16 cellular contexts compared by ENCODE assay signal in the genomic region with DNA sequence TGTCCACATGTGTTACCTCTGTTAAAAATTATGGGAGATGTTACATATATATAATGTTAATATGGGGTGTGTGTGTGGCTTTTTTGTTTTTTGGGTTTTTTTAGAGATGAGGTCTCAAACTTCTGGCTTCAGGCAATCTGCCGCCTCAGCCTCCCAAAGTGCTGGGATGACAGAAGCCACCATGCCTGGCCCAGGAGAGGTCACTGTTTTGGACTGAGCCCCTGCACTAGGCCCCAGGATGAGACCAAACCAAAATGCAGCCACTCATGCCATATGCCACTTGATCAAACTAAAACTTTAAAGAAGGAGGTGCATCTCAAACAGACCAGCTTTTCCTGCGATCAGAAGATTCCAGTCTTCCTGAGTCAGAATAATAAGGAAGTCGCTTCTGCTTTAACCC. TPM values are rescaled to one million over a fixed set of nuclear protein-coding genes. Genes with fewer than 3 reads are reported as not detected.
DNase-seq lines count a peak whose midpoint lies in the region; ATAC-seq and TF ChIP-seq lines count a peak whose summit lies in the region.
"Had no signal": no experiment of that assay in that cellular context is flagged by ENCODE, and none has a peak within 500 bp of the region (broad histone marks: within the 10 kb centered on the region; RNA-seq: fewer than 3 reads in every experiment).

No MANE protein-coding gene starts in this region.

- intact Hi-C loops in CD4-positive, alpha-beta T cell (cut with DNase I, micrococcal nuclease), result loop anchor here in 1 of 2 experiments (10.0 kb wide), 1 partner anchor 902 kb away; no protein-coding TSS in a partner anchor
- intact Hi-C loops in thyroid gland (cut with DNase I), result no loop called here

- no peak overlapping the region for H3K4me3 ChIP-seq in CD4-positive, CD25-positive, alpha-beta regulatory T cell (ENCODE audit: low read depth, low read length)
- no peak overlapping the region for H3K4me3 ChIP-seq in thyroid gland (replicated peaks in 1 of 3)
- H3K4me3 ChIP-seq: GM23338 had no signal

- TF ChIP-seq CTCF in CD4-positive, alpha-beta T cell (IDR thresholded peaks at IDR 0.05), result no peak
- TF ChIP-seq CTCF in brain (conservative IDR thresholded peaks at IDR 0.05), result no peak
- no peak for TF ChIP-seq CTCF in nephron progenitor cell (IDR thresholded peaks at IDR 0.05)
- TF ChIP-seq CTCF in foreskin keratinocyte (conservative IDR thresholded peaks at IDR 0.05), result no peak
- TF ChIP-seq CTCF in thyroid gland (IDR thresholded peaks at IDR 0.05), result no peak

- DNase-seq in CD4-positive, CD25-positive, alpha-beta regulatory T cell, result no peak
- no peak for DNase-seq in CD4-positive, alpha-beta T cell
- DNase-seq in nephron progenitor cell (no peak), GM19240 (ENCODE audit: insufficient read length, low spot score) (no peak), foreskin keratinocyte (no peak), thyroid gland (no peak)
- DNase-seq: BE2C, DMS 273 treated with DMSO at 0.1 percent for 48 hours, Karpas-422, NCI-H187 treated with DMSO at 0.1 percent for 48 hours, NCI-H2171, NCI-H446 treated with DMSO at 0.1 percent for 48 hours, NCI-H748 treated with DMSO at 0.1 percent for 48 hours, PC-9 had no signal

- peaks cover 31% of the 10 kb centered on the region for H3K36me3 Mint-ChIP-seq in CD4-positive, CD25-positive, alpha-beta regulatory T cell
- H3K36me3 Mint-ChIP-seq in CD4-positive, alpha-beta T cell (ENCODE audit: low read depth), result peaks cover 67% of the 10 kb centered on the region
- peaks cover 39% of the 10 kb centered on the region for H3K36me3 Mint-ChIP-seq in brain
- peaks cover 70% of the 10 kb centered on the region for H3K36me3 Mint-ChIP-seq in nephron progenitor cell (ENCODE audit: low read depth)

- no peak overlapping the region for H3K27ac Mint-ChIP-seq in CD4-positive, CD25-positive, alpha-beta regulatory T cell
- peak overlapping the region; percentile 25 for H3K27ac Mint-ChIP-seq in CD4-positive, alpha-beta T cell
- H3K27ac Mint-ChIP-seq in brain, result peak overlapping the region in 1 of 5 experiments; percentile 26
- no peak overlapping the region for H3K27ac Mint-ChIP-seq in nephron progenitor cell

- ATAC-seq in CD4-positive, CD25-positive, alpha-beta regulatory T cell (ENCODE audit: low read depth in 2 of 2), result no peak
- no peak for ATAC-seq in CD4-positive, alpha-beta T cell (ENCODE audit: poor library complexity)
- no peak for ATAC-seq in foreskin keratinocyte
- ATAC-seq: GM23338 had no signal

- H3K27ac ChIP-seq in CD4-positive, CD25-positive, alpha-beta regulatory T cell (ENCODE audit: insufficient read depth, low read length, poor library complexity, severe bottlenecking), result no peak overlapping the region
- no peak overlapping the region for H3K27ac ChIP-seq in CD4-positive, alpha-beta T cell (ENCODE audit: low read depth, low read length)
- H3K27ac ChIP-seq in foreskin keratinocyte (no peak overlapping the region), thyroid gland (no peak overlapping the region)
- H3K27ac ChIP-seq: PC-9 had no signal

- WGBS in thyroid gland, 2 donors, result 97 to 98% methylated on average over 3 of the region's 3 CpGs

- POLR2A ChIA-PET in CD4-positive, alpha-beta T cell (lab: Charles Lee), result interaction anchor here (4.0 kb wide), 1 partner anchor 41 kb away, joined by 56 read pairs; the partner anchor contains the start of gene RNASEH1

- H3K9me3 Mint-ChIP-seq in CD4-positive, CD25-positive, alpha-beta regulatory T cell, result peaks cover 2 to 6% (median 4%) of the 10 kb centered on the region in 7 donors
- peaks cover 6% of the 10 kb centered on the region for H3K9me3 Mint-ChIP-seq in CD4-positive, alpha-beta T cell
- H3K9me3 Mint-ChIP-seq in brain (peaks cover 3 to 8% (median 4%) of the 10 kb centered on the region in 5 experiments), nephron progenitor cell (peaks cover 25% of the 10 kb centered on the region)

- no peaks in the 10 kb centered on the region for H3K27me3 ChIP-seq in CD4-positive, CD25-positive, alpha-beta regulatory T cell (ENCODE audit: control insufficient read depth, insufficient read depth, low read length)
- H3K27me3 ChIP-seq in CD4-positive, alpha-beta T cell (ENCODE audit: control insufficient read depth, insufficient read depth, low read length), result no peaks in the 10 kb centered on the region
- no peaks in the 10 kb centered on the region for H3K27me3 ChIP-seq in foreskin keratinocyte
- no peaks in the 10 kb centered on the region for H3K27me3 ChIP-seq in thyroid gland
- H3K27me3 ChIP-seq: BE2C had no signal

- CTCF ChIA-PET in CD4-positive, alpha-beta T cell (lab: Charles Lee), result no interaction called here

- H3K4me3 Mint-ChIP-seq in CD4-positive, CD25-positive, alpha-beta regulatory T cell, result peak overlapping the region in 3 of 4 donors; percentile 69 to 93 (median 74)
- peak overlapping the region; percentile 70 for H3K4me3 Mint-ChIP-seq in CD4-positive, alpha-beta T cell
- H3K4me3 Mint-ChIP-seq in brain (peak overlapping the region in 3 of 5 experiments; percentile 20 to 89 (median 47)), nephron progenitor cell (peak overlapping the region; percentile 86)

- H3K36me3 ChIP-seq in CD4-positive, CD25-positive, alpha-beta regulatory T cell (ENCODE audit: control insufficient read depth, insufficient read depth, low read length), result peaks cover 22% of the 10 kb centered on the region
- H3K36me3 ChIP-seq in thyroid gland, result peaks cover 9 to 18% of the 10 kb centered on the region in 2 donors
- H3K36me3 ChIP-seq: BE2C had no signal

- H3K4me1 ChIP-seq in CD4-positive, CD25-positive, alpha-beta regulatory T cell (ENCODE audit: control insufficient read depth, insufficient read depth, low read length, poor library complexity, severe bottlenecking), result peaks cover 24% of the 10 kb centered on the region
- H3K4me1 ChIP-seq in foreskin keratinocyte, result peaks cover 5% of the 10 kb centered on the region
- peaks cover 13 to 14% of the 10 kb centered on the region in 2 donors for H3K4me1 ChIP-seq in thyroid gland
- H3K4me1 ChIP-seq: BE2C had no signal

- TF ChIP-seq POLR2A in thyroid gland (IDR thresholded peaks at IDR 0.05), result no peak

- no peaks in the 10 kb centered on the region for H3K9me3 ChIP-seq in CD4-positive, CD25-positive, alpha-beta regulatory T cell (ENCODE audit: control insufficient read depth in 2 of 2, low read length in 2 of 2)
- no peaks in the 10 kb centered on the region for H3K9me3 ChIP-seq in CD4-positive, alpha-beta T cell (ENCODE audit: control insufficient read depth, low read length)
- H3K9me3 ChIP-seq in thyroid gland, result no peaks in the 10 kb centered on the region
- H3K9me3 ChIP-seq: BE2C had no signal

- peaks cover 25 to 54% (median 48%) of the 10 kb centered on the region in 4 donors for H3K4me1 Mint-ChIP-seq in CD4-positive, CD25-positive, alpha-beta regulatory T cell
- H3K4me1 Mint-ChIP-seq in CD4-positive, alpha-beta T cell (ENCODE audit: low read depth), result peaks cover 51% of the 10 kb centered on the region
- H3K4me1 Mint-ChIP-seq in brain (peaks cover 34% of the 10 kb centered on the region), nephron progenitor cell (peaks cover 33% of the 10 kb centered on the region)

- H3K27me3 Mint-ChIP-seq in CD4-positive, CD25-positive, alpha-beta regulatory T cell, result no peaks in the 10 kb centered on the region
- H3K27me3 Mint-ChIP-seq in CD4-positive, alpha-beta T cell, result no peaks in the 10 kb centered on the region
- H3K27me3 Mint-ChIP-seq in brain, result peaks cover 10% of the 10 kb centered on the region
- peaks cover 2% of the 10 kb centered on the region for H3K27me3 Mint-ChIP-seq in nephron progenitor cell (ENCODE audit: low read depth, poor library complexity)

RNA-seq across cellular contexts. Expression of gene ADI1, which starts 2.5 kb away (rescaled TPM):
- total RNA-seq in CD4-positive, CD25-positive, alpha-beta regulatory T cell, result 21.2 TPM
- 10 to 100 TPM; 41.7 to 52.4 (median 49.9) TPM for polyA plus RNA-seq in CD4-positive, CD25-positive, alpha-beta regulatory T cell
- total RNA-seq in CD4-positive, alpha-beta T cell, result 10 to 100 TPM; 28.4 to 30.2 TPM
- polyA plus RNA-seq in brain (ENCODE audit: insufficient read depth, low read depth, low replicate concordance) (50.4 TPM), foreskin keratinocyte (46.7 and 46.9 TPM in 2 replicates)
- total RNA-seq in foreskin keratinocyte (37.0 and 39.6 TPM in 2 replicates), thyroid gland (10 to 100 TPM; 35.9 to 65.1 (median 59.2) TPM)

RNA-seq across cellular contexts. Expression of gene RNASEH1, which starts 41.3 kb away (rescaled TPM):
- total RNA-seq in CD4-positive, CD25-positive, alpha-beta regulatory T cell, result 30.3 TPM
- 10 to 100 TPM; 29.7 to 33.2 (median 31.8) TPM for polyA plus RNA-seq in CD4-positive, CD25-positive, alpha-beta regulatory T cell
- total RNA-seq in CD4-positive, alpha-beta T cell, result 10 to 100 TPM; 31.5 to 31.9 TPM
- 15.4 TPM for polyA plus RNA-seq in brain (ENCODE audit: insufficient read depth, low read depth, low replicate concordance)
- 32.0 and 32.8 TPM in 2 replicates for total RNA-seq in foreskin keratinocyte
- 15.1 and 16.8 TPM in 2 replicates for polyA plus RNA-seq in foreskin keratinocyte
- total RNA-seq in thyroid gland, result 10 to 100 TPM; 13.3 to 23.1 (median 19.2) TPM

RNA-seq across cellular contexts. Expression of gene RPS7, which starts 58.2 kb away (rescaled TPM):
- total RNA-seq in CD4-positive, CD25-positive, alpha-beta regulatory T cell, result 1,337 TPM
- 1,000 to 10,000 TPM in 3 of 4 donors, 100 to 1,000 TPM in 1; 912 to 1,324 (median 1,217) TPM for polyA plus RNA-seq in CD4-positive, CD25-positive, alpha-beta regulatory T cell
- total RNA-seq in CD4-positive, alpha-beta T cell, result 1,000 to 10,000 TPM; 2,016 to 2,098 TPM
- polyA plus RNA-seq in brain (ENCODE audit: insufficient read depth, low read depth, low replicate concordance) (1,586 TPM), foreskin keratinocyte (2,392 and 2,411 TPM in 2 replicates)
- total RNA-seq in foreskin keratinocyte (1,708 and 1,786 TPM in 2 replicates), thyroid gland (1,000 to 10,000 TPM; 1,809 to 3,387 (median 2,120) TPM)
